In the genomic region with DNA sequence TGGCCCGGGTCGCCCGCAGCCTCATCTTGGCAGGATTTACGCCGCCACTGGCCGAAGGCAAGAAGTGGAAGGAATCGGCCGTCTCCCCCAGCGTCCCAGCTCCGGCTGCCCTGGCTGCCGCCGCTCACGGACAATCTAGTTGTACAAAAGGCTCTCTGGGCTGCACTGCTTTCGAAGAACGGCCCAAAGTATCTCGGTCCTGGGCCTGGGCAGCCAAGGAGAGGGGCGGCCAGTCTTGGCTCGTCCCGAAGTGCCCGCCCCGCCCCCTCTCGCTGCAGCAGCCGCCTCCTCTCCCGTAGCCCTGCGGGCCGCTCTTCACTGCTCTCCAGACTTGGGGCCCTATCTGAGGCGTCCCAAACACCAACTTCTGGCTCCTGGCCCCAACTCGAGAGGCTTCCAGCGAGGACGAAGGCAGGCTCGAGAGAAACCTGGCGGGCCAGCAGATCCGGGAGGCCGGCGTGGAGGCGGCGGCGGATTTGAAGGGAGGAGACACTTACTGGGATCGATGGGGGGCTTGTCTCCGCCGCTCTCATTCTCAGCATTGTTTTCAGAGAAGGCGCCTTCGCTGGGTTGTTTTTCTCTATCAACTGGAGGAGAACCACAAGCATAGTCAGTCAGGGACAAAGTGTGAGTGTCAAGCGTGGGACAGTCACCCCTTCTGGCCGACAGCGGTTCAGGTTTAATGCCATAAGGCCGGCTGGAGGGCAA, we compare ENCODE assay signal across 1 cellular context.
TF ChIP-seq lines count a peak whose summit lies in the region.

No MANE protein-coding gene starts in this region.

TF ChIP-seq in endothelial cell of umbilical vein, 7 proteins besides CTCF, POLR2A, EP300 and RAD21:
- TF ChIP-seq JUN (IDR thresholded peaks at IDR 0.05; ENCODE audit: borderline replicate concordance, insufficient read depth, insufficient read length, low read depth) (no peak), POLR2AphosphoS5 (IDR thresholded peaks at IDR 0.05; ENCODE audit: insufficient read depth, low read depth, low read length) (no peak), EZH2 (IDR thresholded peaks at IDR 0.05; ENCODE audit: borderline replicate concordance, low read depth, low read length, severe bottlenecking) (no peak), GATA2 (IDR thresholded peaks at IDR 0.05; ENCODE audit: insufficient read depth, insufficient read length, low read depth, low read length) (no peak), FOS (IDR thresholded peaks at IDR 0.05; ENCODE audit: borderline replicate concordance, insufficient read depth, low read length) (no peak), MYC (IDR thresholded peaks at IDR 0.05; ENCODE audit: low read depth, low read length) (no peak)
- TF ChIP-seq, protein P1, sequence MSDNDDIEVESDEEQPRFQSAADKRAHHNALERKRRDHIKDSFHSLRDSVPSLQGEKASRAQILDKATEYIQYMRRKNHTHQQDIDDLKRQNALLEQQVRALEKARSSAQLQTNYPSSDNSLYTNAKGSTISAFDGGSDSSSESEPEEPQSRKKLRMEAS (IDR thresholded peaks at IDR 0.05; ENCODE audit: insufficient read depth, insufficient read length), result no peak
